ENCODE assay signal across 8 cellular contexts in the genomic region with DNA sequence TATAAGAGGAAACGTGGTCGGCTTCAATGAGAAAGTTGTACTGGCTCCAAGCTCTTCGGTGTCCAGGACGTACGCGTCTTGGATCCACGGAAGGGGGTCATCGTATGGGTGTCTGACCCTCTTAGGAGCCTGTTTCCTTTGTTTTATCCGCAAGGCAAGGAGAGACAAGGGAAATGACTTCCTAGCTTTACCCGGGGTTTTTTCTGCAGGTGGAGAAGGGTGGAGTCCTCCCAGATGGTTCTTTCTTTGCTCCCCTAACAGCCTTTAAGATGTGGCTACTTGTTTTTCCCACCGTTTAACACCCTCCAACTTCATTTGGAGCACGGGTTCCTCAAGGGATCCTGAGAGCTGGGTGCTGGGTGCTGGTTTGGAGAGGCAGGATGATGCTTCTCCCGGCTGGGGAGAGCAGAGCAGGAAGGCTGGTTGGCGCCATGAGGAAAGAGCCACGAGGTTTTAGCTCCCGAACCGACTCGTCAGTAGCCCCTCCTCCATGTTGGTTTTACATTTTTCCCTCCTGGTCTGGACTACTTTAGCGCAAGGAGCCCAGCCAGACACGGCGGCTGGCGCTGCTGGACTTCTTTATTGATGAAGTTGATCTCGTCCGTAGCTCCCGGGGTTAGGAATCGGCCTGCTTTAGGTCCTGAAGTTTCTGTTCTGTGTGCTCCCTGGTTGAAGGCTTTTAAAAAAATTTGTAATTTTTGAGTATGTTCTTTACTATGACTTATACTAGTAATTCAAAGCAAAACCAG. TPM values are rescaled to one million over a fixed set of nuclear protein-coding genes. Genes with fewer than 3 reads are reported as not detected.
DNase-seq lines count a peak whose midpoint lies in the region; ATAC-seq and TF ChIP-seq lines count a peak whose summit lies in the region.

No MANE protein-coding gene starts in this region.

- H3K4me2 ChIP-seq in neural cell (ENCODE audit: low read length): peak overlapping the region; percentile 99

- no peaks in the 10 kb centered on the region for H3K9me3 ChIP-seq in neural cell (ENCODE audit: low read length)

- ATAC-seq in GM19035 (IDR thresholded peaks at IDR 0.05; ENCODE audit: unreplicated experiment) (peak; percentile 14), HG03571 (IDR thresholded peaks at IDR 0.05; ENCODE audit: unreplicated experiment) (peak; percentile 6), HG02981 (IDR thresholded peaks at IDR 0.05; ENCODE audit: unreplicated experiment) (no peak)
- peak; percentile 14 for ATAC-seq in activated T-helper 17 cell treated with anti-CD3 and anti-CD28 coated beads, Interleukin-2, amount 50 U/mL, for 72 hours (replicated peaks)

- H3K36me3 Mint-ChIP-seq in activated T-helper 17 cell treated with anti-CD3 and anti-CD28 coated beads, Interleukin-2, amount 50 U/mL, for 72 hours (ENCODE audit: low read depth): peaks cover 15% of the 10 kb centered on the region

- no peaks in the 10 kb centered on the region for H3K36me3 ChIP-seq in neural cell (ENCODE audit: insufficient read depth, low read length)

- H4K20me1 ChIP-seq in neural cell (ENCODE audit: insufficient read depth): no peaks in the 10 kb centered on the region

- H2AFZ ChIP-seq in neural cell (ENCODE audit: low read depth, low read length): peak overlapping the region; percentile 46

- H3K4me3 Mint-ChIP-seq in activated T-helper 17 cell treated with anti-CD3 and anti-CD28 coated beads, Interleukin-2, amount 50 U/mL, for 72 hours: peak overlapping the region; percentile 91

- H3K9me3 Mint-ChIP-seq in activated T-helper 17 cell treated with anti-CD3 and anti-CD28 coated beads, Interleukin-2, amount 50 U/mL, for 72 hours: no peaks in the 10 kb centered on the region

- TF ChIP-seq CTCF in neural cell (IDR thresholded peaks at IDR 0.05; ENCODE audit: poor library complexity, severe bottlenecking): no peak

- no peaks in the 10 kb centered on the region for H3K27me3 ChIP-seq in neural cell (ENCODE audit: insufficient read depth, low read depth, low read length)

- no peaks in the 10 kb centered on the region for H3K27me3 Mint-ChIP-seq in activated T-helper 17 cell treated with anti-CD3 and anti-CD28 coated beads, Interleukin-2, amount 50 U/mL, for 72 hours

- H3K9ac ChIP-seq in neural cell (ENCODE audit: low read length): peak overlapping the region; percentile 83

- H3K79me2 ChIP-seq in neural cell (replicated peaks; ENCODE audit: insufficient read depth, low read length): peaks cover 45% of the 10 kb centered on the region

- DNase-seq in CMK (ENCODE audit: low read depth) (peak; percentile 63), NCI-H526 treated with DMSO at 0.1 percent for 48 hours (lab: John Stamatoyannopoulos, UW) (peak; percentile 96), foreskin melanocyte (peak; percentile 61)

- H3F3A ChIP-seq in neural cell (ENCODE audit: insufficient read depth, low read length, poor library complexity, severe bottlenecking): peaks cover 12% of the 10 kb centered on the region

- peak overlapping the region; percentile 84 for H3K4me3 ChIP-seq in neural cell (ENCODE audit: low read length)

- H3K4me1 Mint-ChIP-seq in activated T-helper 17 cell treated with anti-CD3 and anti-CD28 coated beads, Interleukin-2, amount 50 U/mL, for 72 hours: peaks cover 6% of the 10 kb centered on the region

- H3K27ac Mint-ChIP-seq in activated T-helper 17 cell treated with anti-CD3 and anti-CD28 coated beads, Interleukin-2, amount 50 U/mL, for 72 hours: peak overlapping the region; percentile 83

- no peak for TF ChIP-seq EP300 in neural cell (conservative IDR thresholded peaks at IDR 0.05; ENCODE audit: poor library complexity, severe bottlenecking)

- peaks cover 2% of the 10 kb centered on the region for H3K9me2 ChIP-seq in neural cell (ENCODE audit: insufficient read depth, low read length)

- TF ChIP-seq RAD21 in neural cell (conservative IDR thresholded peaks at IDR 0.05): peak; percentile 15

- H3K27ac ChIP-seq in neural cell (ENCODE audit: low read length): peak overlapping the region; percentile 83

TF ChIP-seq in neural cell, 6 proteins besides CTCF, POLR2A, EP300 and RAD21:
- TF ChIP-seq TAF1 (IDR thresholded peaks at IDR 0.05; ENCODE audit: low read depth) (no peak), POLR2AphosphoS5 (IDR thresholded peaks at IDR 0.05) (peak; percentile 38), REST (IDR thresholded peaks at IDR 0.05; ENCODE audit: borderline replicate concordance) (peak; percentile 72), MXI1 (conservative IDR thresholded peaks at IDR 0.05; ENCODE audit: poor library complexity, severe bottlenecking) (peak; percentile 95), EZH2 (IDR thresholded peaks at IDR 0.05; ENCODE audit: borderline replicate concordance, insufficient read depth, low read length, poor library complexity, severe bottlenecking) (no peak), SMC3 (conservative IDR thresholded peaks at IDR 0.05; ENCODE audit: poor library complexity) (peak; percentile 32)

RNA-seq across cellular contexts. Expression of gene UCK2, which starts 1.3 kb away (rescaled TPM):
- 10 to 100 TPM; 30.7 to 74.2 TPM for total RNA-seq in activated T-helper 17 cell treated with anti-CD3 and anti-CD28 coated beads, Interleukin-2, amount 50 U/mL, for 72 hours
- 36.0 and 42.8 TPM in 2 replicates for polyA plus RNA-seq in neural cell
- 79.5 and 91.1 TPM in 2 replicates for polyA minus RNA-seq in neural cell
